Comparison of ENCODE assay signal across 11 cellular contexts in genomic region chr12:104570174-104570907, GRCh38.
DNase-seq lines count a peak whose midpoint lies in the region; ATAC-seq and TF ChIP-seq lines count a peak whose summit lies in the region.
"Had no signal": no experiment of that assay in that cellular context is flagged by ENCODE, and none has a peak within 500 bp of the region (broad histone marks: within the 10 kb centered on the region; RNA-seq: fewer than 3 reads in every experiment).

No MANE protein-coding gene starts in this region.

- DNase-seq in CD14-positive monocyte (ENCODE audit: low spot score) (no peak), GM23248 (no peak), adrenal gland (no peak), left ventricle myocardium inferior (no peak)
- no peak for DNase-seq in central memory CD4-positive, alpha-beta T cell
- DNase-seq: NCI-H510A had no signal

- no peaks in the 10 kb centered on the region for H3K36me3 ChIP-seq in GM23248 (ENCODE audit: low read depth)
- no peaks in the 10 kb centered on the region for H3K36me3 ChIP-seq in adrenal gland (replicated peaks in 1 of 2)
- no peaks in the 10 kb centered on the region for H3K36me3 ChIP-seq in left ventricle myocardium inferior
- H3K36me3 ChIP-seq: vagina had no signal

- H3K9ac ChIP-seq in GM23248, result no peak overlapping the region

- TF ChIP-seq POLR2A in adrenal gland (IDR thresholded peaks at IDR 0.05), result no peak

- no peaks in the 10 kb centered on the region for H3K9me2 ChIP-seq in GM23248 (ENCODE audit: insufficient read depth)

- ATAC-seq in GM19025 (IDR thresholded peaks at IDR 0.05; ENCODE audit: low read depth, unreplicated experiment) (peak; percentile 8), HG03066 (IDR thresholded peaks at IDR 0.05; ENCODE audit: low read depth, unreplicated experiment) (peak; percentile 15)

- 84 to 90% methylated on average over 12 of the region's 12 CpGs for WGBS in GM23248 (ENCODE audit: low coverage in 1 of 2, low lambda C conversion rate in 2 of 2, missing lambda C conversion rate in 2 of 2), 2 experiments
- 74 to 84% (median 79%) methylated on average over 12 of the region's 12 CpGs for WGBS in adrenal gland, 4 donors

- H3F3A ChIP-seq in GM23248 (ENCODE audit: insufficient read depth), result no peaks in the 10 kb centered on the region

- no peak overlapping the region for H2AFZ ChIP-seq in GM23248

- peak overlapping the region; percentile 53 to 87 for H3K4me3 Mint-ChIP-seq in CD14-positive monocyte
- peak overlapping the region; percentile 48 for H3K4me3 Mint-ChIP-seq in activated naive CD8-positive, alpha-beta T cell

- H3K27ac ChIP-seq in GM23248, result no peak overlapping the region
- H3K27ac ChIP-seq in adrenal gland, result no peak overlapping the region
- no peak overlapping the region for H3K27ac ChIP-seq in left ventricle myocardium inferior (replicated peaks)
- H3K27ac ChIP-seq: vagina had no signal

- H3K4me2 ChIP-seq in GM23248 (ENCODE audit: unreplicated experiment), result no peak overlapping the region

- in situ Hi-C loops in GM23248 (cut with MboI), result no loop called here

- intact Hi-C loops in CD14-positive monocyte (cut with micrococcal nuclease), result no loop called here
- intact Hi-C loops in adrenal gland (cut with DNase I), result no loop called here
- intact Hi-C loops in left ventricle myocardium inferior (cut with micrococcal nuclease), result no loop called here

- H3K79me2 ChIP-seq in GM23248 (ENCODE audit: insufficient read depth), result peaks cover 14% of the 10 kb centered on the region; the same call in 1 of the 2 replicates

- H3K27me3 Mint-ChIP-seq in CD14-positive monocyte (ENCODE audit: low read depth in 3 of 3), result peaks cover 0 to 2% (median 0%) of the 10 kb centered on the region in 3 donors
- no peaks in the 10 kb centered on the region for H3K27me3 Mint-ChIP-seq in activated naive CD8-positive, alpha-beta T cell

- H3K4me1 ChIP-seq in GM23248 (ENCODE audit: insufficient read depth) (peaks cover 11% of the 10 kb centered on the region), adrenal gland (replicated peaks in 1 of 2) (peaks cover 0 to 5% of the 10 kb centered on the region in 2 donors), left ventricle myocardium inferior (peaks cover 16% of the 10 kb centered on the region)
- H3K4me1 ChIP-seq: vagina had no signal

- H3K27me3 ChIP-seq in GM23248 (replicated peaks; ENCODE audit: insufficient read depth), result no peaks in the 10 kb centered on the region
- H3K27me3 ChIP-seq in adrenal gland, result no peaks in the 10 kb centered on the region
- no peaks in the 10 kb centered on the region for H3K27me3 ChIP-seq in left ventricle myocardium inferior (ENCODE audit: low read depth)
- H3K27me3 ChIP-seq: vagina had no signal

- H3K9me3 ChIP-seq in GM23248 (ENCODE audit: low read depth) (no peaks in the 10 kb centered on the region), adrenal gland (replicated peaks in 1 of 3) (no peaks in the 10 kb centered on the region), left ventricle myocardium inferior (replicated peaks) (peaks cover 5% of the 10 kb centered on the region)
- H3K9me3 ChIP-seq: vagina had no signal

- TF ChIP-seq CTCF in CD14-positive monocyte (IDR thresholded peaks at IDR 0.05) (no peak), adrenal gland (IDR thresholded peaks at IDR 0.05) (no peak), left ventricle myocardium inferior (IDR thresholded peaks at IDR 0.05; ENCODE audit: borderline replicate concordance) (no peak)

- no peak overlapping the region for H3K4me3 ChIP-seq in GM23248
- no peak overlapping the region for H3K4me3 ChIP-seq in adrenal gland
- no peak overlapping the region for H3K4me3 ChIP-seq in left ventricle myocardium inferior
- H3K4me3 ChIP-seq: skin epidermis, vagina had no signal

- H3K4me1 Mint-ChIP-seq in CD14-positive monocyte, result peaks cover 77% of the 10 kb centered on the region
- H3K4me1 Mint-ChIP-seq in activated naive CD8-positive, alpha-beta T cell (ENCODE audit: low read depth), result peaks cover 55% of the 10 kb centered on the region

- H4K20me1 ChIP-seq in GM23248 (ENCODE audit: insufficient read depth), result no peaks in the 10 kb centered on the region

- peak overlapping the region; percentile 91 to 98 (median 93) for H3K27ac Mint-ChIP-seq in CD14-positive monocyte
- peak overlapping the region; percentile 58 for H3K27ac Mint-ChIP-seq in activated naive CD8-positive, alpha-beta T cell

- peaks cover 12 to 14% of the 10 kb centered on the region in 2 donors for H3K36me3 Mint-ChIP-seq in CD14-positive monocyte
- H3K36me3 Mint-ChIP-seq in activated naive CD8-positive, alpha-beta T cell, result peaks cover 3% of the 10 kb centered on the region

- H3K9me3 Mint-ChIP-seq in CD14-positive monocyte, result peaks cover 0 to 3% (median 0%) of the 10 kb centered on the region in 7 donors
- no peaks in the 10 kb centered on the region for H3K9me3 Mint-ChIP-seq in activated naive CD8-positive, alpha-beta T cell (ENCODE audit: low read depth)
